13 cellular contexts compared by ENCODE assay signal in genomic region chr17:36931697-36932382, GRCh38. TPM values are rescaled to one million over a fixed set of nuclear protein-coding genes. Genes with fewer than 3 reads are reported as not detected.
DNase-seq lines count a peak whose midpoint lies in the region; ATAC-seq and TF ChIP-seq lines count a peak whose summit lies in the region.
"Had no signal": no experiment of that assay in that cellular context is flagged by ENCODE, and none has a peak within 500 bp of the region (broad histone marks: within the 10 kb centered on the region; RNA-seq: fewer than 3 reads in every experiment).

No MANE protein-coding gene starts in this region.

- DNase-seq in activated T-cell treated with anti-CD3 and anti-CD28 coated beads, Interleukin-2, amount 50 U/mL, for 24 hours = no peak
- DNase-seq in activated T-cell treated with anti-CD3 and anti-CD28 coated beads for 4 hours = no peak
- no peak for DNase-seq in activated CD4-positive, alpha-beta memory T cell treated with anti-CD3 and anti-CD28 coated beads for 36 hours
- peak; percentile 51 for DNase-seq in islet precursor cell
- DNase-seq in stimulated activated naive B cell treated with anti-CD40 and anti-IgM and Interleukin-4, amounts not matched to agents 10 μg/mL and 1 μg/mL and 100 μg/mL, for 72 hours = no peak
- no peak for DNase-seq in HuH-7.5 (ENCODE audit: low spot score)
- DNase-seq in NCI-H2029 (lab: John Stamatoyannopoulos, UW) = no peak
- no peak for DNase-seq in WERI-Rb-1
- DNase-seq: C1 segment of cervical spinal cord, hippocampal formation, SW 1271 had no signal

- POLR2A ChIA-PET in activated CD4-positive, alpha-beta memory T cell treated with anti-CD3 and anti-CD28 coated beads for 36 hours (lab: Charles Lee) = no interaction called here

- no peaks in the 10 kb centered on the region for H3K36me3 ChIP-seq in WERI-Rb-1
- H3K36me3 ChIP-seq: ascending aorta, tibial nerve had no signal

- no peaks in the 10 kb centered on the region for H3K9me3 ChIP-seq in WERI-Rb-1 (ENCODE audit: severe bottlenecking)
- H3K9me3 ChIP-seq: ascending aorta, tibial nerve had no signal

- H3K27ac Mint-ChIP-seq in activated T-cell treated with anti-CD3 and anti-CD28 coated beads, Interleukin-2, amount 50 U/mL, for 24 hours = no peak overlapping the region
- no peak overlapping the region for H3K27ac Mint-ChIP-seq in activated CD4-positive, alpha-beta memory T cell treated with anti-CD3 and anti-CD28 coated beads for 36 hours
- H3K27ac Mint-ChIP-seq in stimulated activated naive B cell treated with anti-CD40 and anti-IgM and Interleukin-4, amounts not matched to agents 10 μg/mL and 1 μg/mL and 100 μg/mL, for 72 hours = peak overlapping the region; percentile 74

- intact Hi-C loops in activated CD4-positive, alpha-beta memory T cell treated with anti-CD3 and anti-CD28 coated beads for 36 hours (cut with micrococcal nuclease) = loop anchor here (5.0 kb wide), 1 partner anchor 125 kb away; no protein-coding TSS in a partner anchor

- no peaks in the 10 kb centered on the region for H3K36me3 Mint-ChIP-seq in activated T-cell treated with anti-CD3 and anti-CD28 coated beads, Interleukin-2, amount 50 U/mL, for 24 hours (ENCODE audit: low read depth)
- H3K36me3 Mint-ChIP-seq in activated CD4-positive, alpha-beta memory T cell treated with anti-CD3 and anti-CD28 coated beads for 36 hours = no peaks in the 10 kb centered on the region
- H3K36me3 Mint-ChIP-seq in stimulated activated naive B cell treated with anti-CD40 and anti-IgM and Interleukin-4, amounts not matched to agents 10 μg/mL and 1 μg/mL and 100 μg/mL, for 72 hours = peaks cover 3 to 6% of the 10 kb centered on the region in 2 donors

- no peak for TF ChIP-seq CTCF in WERI-Rb-1 (IDR thresholded peaks at IDR 0.05; ENCODE audit: low read depth, low read length)

- H3K27me3 ChIP-seq in WERI-Rb-1 (ENCODE audit: insufficient read depth, low read depth, severe bottlenecking) = peaks cover 88% of the 10 kb centered on the region

- H3K9me3 Mint-ChIP-seq in activated T-cell treated with anti-CD3 and anti-CD28 coated beads, Interleukin-2, amount 50 U/mL, for 24 hours = no peaks in the 10 kb centered on the region
- H3K9me3 Mint-ChIP-seq in activated CD4-positive, alpha-beta memory T cell treated with anti-CD3 and anti-CD28 coated beads for 36 hours = no peaks in the 10 kb centered on the region
- no peaks in the 10 kb centered on the region for H3K9me3 Mint-ChIP-seq in stimulated activated naive B cell treated with anti-CD40 and anti-IgM and Interleukin-4, amounts not matched to agents 10 μg/mL and 1 μg/mL and 100 μg/mL, for 72 hours

- H3K4me3 Mint-ChIP-seq in activated T-cell treated with anti-CD3 and anti-CD28 coated beads, Interleukin-2, amount 50 U/mL, for 24 hours = peak overlapping the region; percentile 48
- peak overlapping the region; percentile 21 for H3K4me3 Mint-ChIP-seq in activated CD4-positive, alpha-beta memory T cell treated with anti-CD3 and anti-CD28 coated beads for 36 hours
- H3K4me3 Mint-ChIP-seq in stimulated activated naive B cell treated with anti-CD40 and anti-IgM and Interleukin-4, amounts not matched to agents 10 μg/mL and 1 μg/mL and 100 μg/mL, for 72 hours = peak overlapping the region; percentile 74 to 76

- ATAC-seq in stimulated activated naive B cell treated with anti-CD40 and anti-IgM and Interleukin-4, amounts not matched to agents 10 μg/mL and 1 μg/mL and 100 μg/mL, for 72 hours (replicated peaks) = no peak

- H3K27me3 Mint-ChIP-seq in activated T-cell treated with anti-CD3 and anti-CD28 coated beads, Interleukin-2, amount 50 U/mL, for 24 hours = peaks cover 94% of the 10 kb centered on the region
- H3K27me3 Mint-ChIP-seq in activated CD4-positive, alpha-beta memory T cell treated with anti-CD3 and anti-CD28 coated beads for 36 hours = peaks cover 87% of the 10 kb centered on the region
- H3K27me3 Mint-ChIP-seq in stimulated activated naive B cell treated with anti-CD40 and anti-IgM and Interleukin-4, amounts not matched to agents 10 μg/mL and 1 μg/mL and 100 μg/mL, for 72 hours = peaks cover 75 to 93% of the 10 kb centered on the region in 2 donors

- H3K27ac ChIP-seq in WERI-Rb-1 = no peak overlapping the region
- H3K27ac ChIP-seq: ascending aorta, tibial nerve had no signal

- CTCF ChIA-PET in activated CD4-positive, alpha-beta memory T cell treated with anti-CD3 and anti-CD28 coated beads for 36 hours (lab: Charles Lee) = no interaction called here

- peaks cover 55% of the 10 kb centered on the region for H3K4me1 Mint-ChIP-seq in activated T-cell treated with anti-CD3 and anti-CD28 coated beads, Interleukin-2, amount 50 U/mL, for 24 hours (ENCODE audit: low read depth)
- peaks cover 51% of the 10 kb centered on the region for H3K4me1 Mint-ChIP-seq in activated CD4-positive, alpha-beta memory T cell treated with anti-CD3 and anti-CD28 coated beads for 36 hours (ENCODE audit: low read depth)
- H3K4me1 Mint-ChIP-seq in stimulated activated naive B cell treated with anti-CD40 and anti-IgM and Interleukin-4, amounts not matched to agents 10 μg/mL and 1 μg/mL and 100 μg/mL, for 72 hours = peaks cover 46 to 72% of the 10 kb centered on the region in 2 donors

- no peak overlapping the region for H3K4me3 ChIP-seq in WERI-Rb-1 (ENCODE audit: low read depth, low read length)

RNA-seq across cellular contexts. Expression of gene LHX1, which starts 5.4 kb away (rescaled TPM):
- under 1 TPM in 1 of 2 experiments, not detected in 1; 0.17 TPM for total RNA-seq in activated CD4-positive, alpha-beta memory T cell treated with anti-CD3 and anti-CD28 coated beads for 36 hours
- total RNA-seq: ascending aorta, tibial nerve had no signal

RNA-seq across cellular contexts. Expression of gene AATF, which starts 16.9 kb away (rescaled TPM):
- 10 to 100 TPM; 85.6 to 89.1 TPM for total RNA-seq in activated CD4-positive, alpha-beta memory T cell treated with anti-CD3 and anti-CD28 coated beads for 36 hours

Comparison
In these comparisons a context has a peak if more than half of its experiments do, and no peak if none do; other contexts are left out.
1. H3K4me3 Mint-ChIP-seq: peak in every context shown above with its lines; median percentile 75 in stimulated activated naive B cell treated with anti-CD40 and anti-IgM and Interleukin-4, amounts not matched to agents 10 μg/mL and 1 μg/mL and 100 μg/mL, for 72 hours; 48 in activated T-cell treated with anti-CD3 and anti-CD28 coated beads, Interleukin-2, amount 50 U/mL, for 24 hours; 21 in activated CD4-positive, alpha-beta memory T cell treated with anti-CD3 and anti-CD28 coated beads for 36 hours.